1 cellular context compared by ENCODE assay signal in genomic region chr15:73697033-73697467, GRCh38.
TF ChIP-seq lines count a peak whose summit lies in the region.

No MANE protein-coding gene starts in this region.

TF ChIP-seq in GM12878, 131 proteins besides CTCF, POLR2A, EP300 and RAD21 (continued from another document):
- TF ChIP-seq ZNF687 (IDR thresholded peaks at IDR 0.05) (no peak), SMAD1 (IDR thresholded peaks at IDR 0.05; ENCODE audit: low read depth, partially characterized antibody) (no peak), ETV6 (conservative IDR thresholded peaks at IDR 0.05 in 1 of 2, IDR thresholded peaks at IDR 0.05 in 1 of 2; ENCODE audit: borderline replicate concordance in 1 of 2, low read depth in 1 of 2) (peak in 1 of 2 experiments; percentile 58; a peak in 1 of 4 replicates), ZNF274 (IDR thresholded peaks at IDR 0.05; ENCODE audit: insufficient read depth, insufficient read length) (no peak), NRF1 (conservative IDR thresholded peaks at IDR 0.05; ENCODE audit: low read depth, low read length) (no peak), IKZF2 (IDR thresholded peaks at IDR 0.05) (peak in 1 of 2 experiments; percentile 69; a peak in 2 of 4 replicates), ZNF24 (IDR thresholded peaks at IDR 0.05) (no peak), BRCA1 (IDR thresholded peaks at IDR 0.05; ENCODE audit: low read depth, low read length) (no peak), SMC3 (IDR thresholded peaks at IDR 0.05; ENCODE audit: borderline replicate concordance, low read length) (peak; percentile 12; the same call in 1 of the 2 replicates), ZNF384 (IDR thresholded peaks at IDR 0.05; ENCODE audit: borderline replicate concordance, low read depth, low read length) (no peak), JUND (IDR thresholded peaks at IDR 0.05; ENCODE audit: low read depth, low read length) (no peak), SUZ12 (IDR thresholded peaks at IDR 0.05; ENCODE audit: unreplicated experiment) (no peak), RUNX3 (IDR thresholded peaks at IDR 0.05; ENCODE audit: low read length) (peak; percentile 84), BCL11A (IDR thresholded peaks at IDR 0.05; ENCODE audit: low read depth, low read length) (peak; percentile 47; the same call in 1 of the 2 replicates), GABPA (IDR thresholded peaks at IDR 0.05; ENCODE audit: low read depth) (peak; percentile 60), FOS (IDR thresholded peaks at IDR 0.05; ENCODE audit: borderline replicate concordance, extremely low read depth, insufficient read length) (no peak), ZBED1 (IDR thresholded peaks at IDR 0.05; ENCODE audit: borderline replicate concordance) (no peak), CREM (IDR thresholded peaks at IDR 0.05; ENCODE audit: low read depth) (no peak; the same call in 1 of the 2 replicates)
- TF ChIP-seq, protein P1, sequence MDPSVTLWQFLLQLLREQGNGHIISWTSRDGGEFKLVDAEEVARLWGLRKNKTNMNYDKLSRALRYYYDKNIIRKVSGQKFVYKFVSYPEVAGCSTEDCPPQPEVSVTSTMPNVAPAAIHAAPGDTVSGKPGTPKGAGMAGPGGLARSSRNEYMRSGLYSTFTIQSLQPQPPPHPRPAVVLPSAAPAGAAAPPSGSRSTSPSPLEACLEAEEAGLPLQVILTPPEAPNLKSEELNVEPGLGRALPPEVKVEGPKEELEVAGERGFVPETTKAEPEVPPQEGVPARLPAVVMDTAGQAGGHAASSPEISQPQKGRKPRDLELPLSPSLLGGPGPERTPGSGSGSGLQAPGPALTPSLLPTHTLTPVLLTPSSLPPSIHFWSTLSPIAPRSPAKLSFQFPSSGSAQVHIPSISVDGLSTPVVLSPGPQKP (IDR thresholded peaks at IDR 0.05; ENCODE audit: low read depth, low read length), result peak; percentile 59; the same call in 1 of the 2 replicates
- TF ChIP-seq, protein P2, sequence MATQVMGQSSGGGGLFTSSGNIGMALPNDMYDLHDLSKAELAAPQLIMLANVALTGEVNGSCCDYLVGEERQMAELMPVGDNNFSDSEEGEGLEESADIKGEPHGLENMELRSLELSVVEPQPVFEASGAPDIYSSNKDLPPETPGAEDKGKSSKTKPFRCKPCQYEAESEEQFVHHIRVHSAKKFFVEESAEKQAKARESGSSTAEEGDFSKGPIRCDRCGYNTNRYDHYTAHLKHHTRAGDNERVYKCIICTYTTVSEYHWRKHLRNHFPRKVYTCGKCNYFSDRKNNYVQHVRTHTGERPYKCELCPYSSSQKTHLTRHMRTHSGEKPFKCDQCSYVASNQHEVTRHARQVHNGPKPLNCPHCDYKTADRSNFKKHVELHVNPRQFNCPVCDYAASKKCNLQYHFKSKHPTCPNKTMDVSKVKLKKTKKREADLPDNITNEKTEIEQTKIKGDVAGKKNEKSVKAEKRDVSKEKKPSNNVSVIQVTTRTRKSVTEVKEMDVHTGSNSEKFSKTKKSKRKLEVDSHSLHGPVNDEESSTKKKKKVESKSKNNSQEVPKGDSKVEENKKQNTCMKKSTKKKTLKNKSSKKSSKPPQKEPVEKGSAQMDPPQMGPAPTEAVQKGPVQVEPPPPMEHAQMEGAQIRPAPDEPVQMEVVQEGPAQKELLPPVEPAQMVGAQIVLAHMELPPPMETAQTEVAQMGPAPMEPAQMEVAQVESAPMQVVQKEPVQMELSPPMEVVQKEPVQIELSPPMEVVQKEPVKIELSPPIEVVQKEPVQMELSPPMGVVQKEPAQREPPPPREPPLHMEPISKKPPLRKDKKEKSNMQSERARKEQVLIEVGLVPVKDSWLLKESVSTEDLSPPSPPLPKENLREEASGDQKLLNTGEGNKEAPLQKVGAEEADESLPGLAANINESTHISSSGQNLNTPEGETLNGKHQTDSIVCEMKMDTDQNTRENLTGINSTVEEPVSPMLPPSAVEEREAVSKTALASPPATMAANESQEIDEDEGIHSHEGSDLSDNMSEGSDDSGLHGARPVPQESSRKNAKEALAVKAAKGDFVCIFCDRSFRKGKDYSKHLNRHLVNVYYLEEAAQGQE (IDR thresholded peaks at IDR 0.05; ENCODE audit: low read depth, low read length), result no peak
- TF ChIP-seq, protein P3, sequence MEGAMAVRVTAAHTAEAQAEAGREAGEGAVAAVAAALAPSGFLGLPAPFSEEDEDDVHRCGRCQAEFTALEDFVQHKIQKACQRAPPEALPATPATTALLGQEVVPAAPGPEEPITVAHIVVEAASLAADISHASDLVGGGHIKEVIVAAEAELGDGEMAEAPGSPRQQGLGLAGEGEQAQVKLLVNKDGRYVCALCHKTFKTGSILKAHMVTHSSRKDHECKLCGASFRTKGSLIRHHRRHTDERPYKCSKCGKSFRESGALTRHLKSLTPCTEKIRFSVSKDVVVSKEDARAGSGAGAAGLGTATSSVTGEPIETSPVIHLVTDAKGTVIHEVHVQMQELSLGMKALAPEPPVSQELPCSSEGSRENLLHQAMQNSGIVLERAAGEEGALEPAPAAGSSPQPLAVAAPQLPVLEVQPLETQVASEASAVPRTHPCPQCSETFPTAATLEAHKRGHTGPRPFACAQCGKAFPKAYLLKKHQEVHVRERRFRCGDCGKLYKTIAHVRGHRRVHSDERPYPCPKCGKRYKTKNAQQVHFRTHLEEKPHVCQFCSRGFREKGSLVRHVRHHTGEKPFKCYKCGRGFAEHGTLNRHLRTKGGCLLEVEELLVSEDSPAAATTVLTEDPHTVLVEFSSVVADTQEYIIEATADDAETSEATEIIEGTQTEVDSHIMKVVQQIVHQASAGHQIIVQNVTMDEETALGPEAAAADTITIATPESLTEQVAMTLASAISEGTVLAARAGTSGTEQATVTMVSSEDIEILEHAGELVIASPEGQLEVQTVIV (IDR thresholded peaks at IDR 0.05; ENCODE audit: borderline replicate concordance, partially characterized antibody), result no peak
